In genomic region chr1:33727310-33727709, GRCh38 we compare ENCODE assay signal across 13 cellular contexts.
"Had no signal": no experiment of that assay in that cellular context is flagged by ENCODE, and none has a peak within 500 bp of the region (broad histone marks: within the 10 kb centered on the region; RNA-seq: fewer than 3 reads in every experiment).

No MANE protein-coding gene starts in this region.

- H3K4me1 Mint-ChIP-seq: endodermal cell; stimulated activated effector memory CD8-positive, alpha-beta T cell treated with anti-CD3 and anti-CD28 coated beads, Interleukin-12 subunit alpha, Interleukin-12 subunit beta, amount 100 ng/mL, for 72 hours had no signal

- H3K27me3 ChIP-seq: body of pancreas, right atrium auricular region had no signal

- H3K4me1 ChIP-seq: body of pancreas, right atrium auricular region, transverse colon had no signal

- DNase-seq: activated CD4-positive, alpha-beta T cell treated with anti-CD3 and anti-CD28 coated beads for 48 hours; activated naive CD4-positive, alpha-beta T cell treated with anti-CD3 and anti-CD28 coated beads, Interleukin-2, amount 50 U/mL, for 16 hours; activated T-cell treated with anti-CD3 and anti-CD28 coated beads, Interleukin-2, amount 50 U/mL, for 1 hour; body of pancreas; dermis blood vessel endothelial cell; endodermal cell; erythroblast; natural killer cell; T-helper 9 cell; transverse colon had no signal

- H3K4me2 ChIP-seq: smooth muscle cell had no signal

- H3K9me3 ChIP-seq: body of pancreas, right atrium auricular region, transverse colon had no signal

- H3K9me3 Mint-ChIP-seq: endodermal cell; natural killer cell; stimulated activated effector memory CD8-positive, alpha-beta T cell treated with anti-CD3 and anti-CD28 coated beads, Interleukin-12 subunit alpha, Interleukin-12 subunit beta, amount 100 ng/mL, for 72 hours had no signal

- H3K36me3 Mint-ChIP-seq: natural killer cell; stimulated activated effector memory CD8-positive, alpha-beta T cell treated with anti-CD3 and anti-CD28 coated beads, Interleukin-12 subunit alpha, Interleukin-12 subunit beta, amount 100 ng/mL, for 72 hours had no signal

- ATAC-seq: body of pancreas; natural killer cell; stimulated activated effector memory CD8-positive, alpha-beta T cell treated with anti-CD3 and anti-CD28 coated beads, Interleukin-12 subunit alpha, Interleukin-12 subunit beta, amount 100 ng/mL, for 72 hours had no signal

- H3K4me3 Mint-ChIP-seq: endodermal cell; natural killer cell; stimulated activated effector memory CD8-positive, alpha-beta T cell treated with anti-CD3 and anti-CD28 coated beads, Interleukin-12 subunit alpha, Interleukin-12 subunit beta, amount 100 ng/mL, for 72 hours had no signal

- H3K27ac ChIP-seq: body of pancreas, right atrium auricular region, transverse colon had no signal

- H3K27ac Mint-ChIP-seq: endodermal cell; natural killer cell; stimulated activated effector memory CD8-positive, alpha-beta T cell treated with anti-CD3 and anti-CD28 coated beads, Interleukin-12 subunit alpha, Interleukin-12 subunit beta, amount 100 ng/mL, for 72 hours had no signal

- H3K36me3 ChIP-seq: right atrium auricular region, transverse colon had no signal

- H3K4me3 ChIP-seq: body of pancreas, right atrium auricular region, smooth muscle cell, transverse colon had no signal
